16 cellular contexts compared by ENCODE assay signal in genomic region chr12:70663838-70664237, GRCh38. TPM values are rescaled to one million over a fixed set of nuclear protein-coding genes. Genes with fewer than 3 reads are reported as not detected.
DNase-seq lines count a peak whose midpoint lies in the region; ATAC-seq and TF ChIP-seq lines count a peak whose summit lies in the region.
"Had no signal": no experiment of that assay in that cellular context is flagged by ENCODE, and none has a peak within 500 bp of the region (broad histone marks: within the 10 kb centered on the region; RNA-seq: fewer than 3 reads in every experiment).

No MANE protein-coding gene starts in this region.

- DNase-seq in NCI-H1436 (lab: John Stamatoyannopoulos, UW) (peak; percentile 2), NCI-H1436 treated with DMSO at 0.1 percent for 48 hours (lab: John Stamatoyannopoulos, UW) (no peak), Calu3 (no peak), WTC11 (ENCODE audit: low spot score) (no peak), KG1 (lab: John Stamatoyannopoulos, UW) (no peak)
- DNase-seq in activated CD4-positive, alpha-beta T cell treated with anti-CD3 and anti-CD28 coated beads for 48 hours, result no peak
- no peak for DNase-seq in activated naive CD4-positive, alpha-beta T cell (lab: John Stamatoyannopoulos, UW)
- DNase-seq: 8988T; activated CD4-positive, alpha-beta T cell treated with anti-CD3 and anti-CD28 coated beads, Interleukin-2, amount 50 U/mL, for 4 hours; activated naive CD4-positive, alpha-beta T cell treated with anti-CD3 and anti-CD28 coated beads, Interleukin-2, amount 10 ng/mL, durations not matched to agents 7 days and 5 days; EL; NCI-H187 treated with DMSO at 0.1 percent for 48 hours; PC-3; stimulated activated naive CD4-positive, alpha-beta T cell had no signal

- H3K4me3 Mint-ChIP-seq in Calu3 (ENCODE audit: low read depth, unreplicated experiment) (no peak overlapping the region), WTC11 (peak overlapping the region; percentile 60)
- H3K4me3 Mint-ChIP-seq: activated naive CD4-positive, alpha-beta T cell treated with anti-CD3 and anti-CD28 coated beads, Interleukin-2, amount 10 ng/mL, durations not matched to agents 7 days and 5 days; activated T-helper 1 cell treated with anti-CD3 and anti-CD28 coated beads, Interleukin-12 subunit alpha, Interleukin-12 subunit beta, Interleukin-2, Interleukin-4 antibody, amounts not matched to agents 30 ng/mL and 10 ng/mL and 1 ng/mL, durations not matched to agents 14 hours and 24 hours and 36 hours had no signal

- ATAC-seq in WTC11, result peak; percentile 66
- ATAC-seq: PC-3 had no signal

- H3K9ac ChIP-seq in neural cell (ENCODE audit: low read length), result no peak overlapping the region

- no peak overlapping the region for H2AFZ ChIP-seq in neural cell (ENCODE audit: low read depth, low read length)

- no peak for TF ChIP-seq EP300 in neural cell (conservative IDR thresholded peaks at IDR 0.05; ENCODE audit: poor library complexity, severe bottlenecking)

- H3K4me1 Mint-ChIP-seq in Calu3 (ENCODE audit: low read depth, unreplicated experiment) (peaks cover 18% of the 10 kb centered on the region), WTC11 (peaks cover 40% of the 10 kb centered on the region)
- H3K4me1 Mint-ChIP-seq: activated naive CD4-positive, alpha-beta T cell treated with anti-CD3 and anti-CD28 coated beads, Interleukin-2, amount 10 ng/mL, durations not matched to agents 7 days and 5 days had no signal

- BruUV-seq in Calu3 (replicated peaks; lab: Mats Ljungman, UMichigan), result no TSS peak

- no peak overlapping the region for H3K27ac ChIP-seq in neural cell (ENCODE audit: low read length)

- H3K9me2 ChIP-seq in neural cell (ENCODE audit: insufficient read depth, low read length), result no peaks in the 10 kb centered on the region

- H3K27ac Mint-ChIP-seq in Calu3 (ENCODE audit: unreplicated experiment), result peak overlapping the region; percentile 7
- peak overlapping the region; percentile 95 for H3K27ac Mint-ChIP-seq in WTC11
- H3K27ac Mint-ChIP-seq: activated naive CD4-positive, alpha-beta T cell treated with anti-CD3 and anti-CD28 coated beads, Interleukin-2, amount 10 ng/mL, durations not matched to agents 7 days and 5 days; activated T-helper 1 cell treated with anti-CD3 and anti-CD28 coated beads, Interleukin-12 subunit alpha, Interleukin-12 subunit beta, Interleukin-2, Interleukin-4 antibody, amounts not matched to agents 30 ng/mL and 10 ng/mL and 1 ng/mL, durations not matched to agents 14 hours and 24 hours and 36 hours had no signal

- TF ChIP-seq CTCF in Calu3 (IDR thresholded peaks at IDR 0.05; ENCODE audit: unreplicated experiment), result no peak
- TF ChIP-seq CTCF in WTC11 (IDR thresholded peaks at IDR 0.05), result no peak
- TF ChIP-seq CTCF in neural cell (IDR thresholded peaks at IDR 0.05; ENCODE audit: poor library complexity, severe bottlenecking), result no peak

- POLR2A ChIA-PET in WTC11 (lab: Charles Lee), result interaction anchor here (0.8 kb wide), 1 partner anchor 22 kb away, joined by 4 read pairs; no protein-coding TSS in a partner anchor

- no peaks in the 10 kb centered on the region for H3K9me3 ChIP-seq in neural cell (ENCODE audit: low read length)

- H3F3A ChIP-seq in neural cell (ENCODE audit: insufficient read depth, low read length, poor library complexity, severe bottlenecking), result no peaks in the 10 kb centered on the region

- intact Hi-C loops in Calu3 (cut with micrococcal nuclease; ENCODE audit: unreplicated experiment), result no loop called here

- TF ChIP-seq RAD21 in neural cell (conservative IDR thresholded peaks at IDR 0.05), result no peak

- CTCF ChIA-PET in Calu3 (lab: Charles Lee), result no interaction called here
- CTCF ChIA-PET in WTC11 (lab: Charles Lee), result interaction anchor here (1.5 kb wide), 1 partner anchor 73 kb away, joined by 8 read pairs; no protein-coding TSS in a partner anchor

- H3K36me3 ChIP-seq in neural cell (ENCODE audit: insufficient read depth, low read length), result no peaks in the 10 kb centered on the region

- H3K36me3 Mint-ChIP-seq in Calu3 (ENCODE audit: insufficient read depth, unreplicated experiment), result peaks cover 26% of the 10 kb centered on the region
- H3K36me3 Mint-ChIP-seq in WTC11, result 0 out of 2 replicates have a peak, but pooled peaks cover 3% of the 10 kb centered on the region
- H3K36me3 Mint-ChIP-seq: activated naive CD4-positive, alpha-beta T cell treated with anti-CD3 and anti-CD28 coated beads, Interleukin-2, amount 10 ng/mL, durations not matched to agents 7 days and 5 days had no signal

- H3K79me2 ChIP-seq in neural cell (replicated peaks; ENCODE audit: insufficient read depth, low read length), result no peaks in the 10 kb centered on the region

- H3K27me3 ChIP-seq in neural cell (ENCODE audit: insufficient read depth, low read depth, low read length), result no peaks in the 10 kb centered on the region

- peak overlapping the region; percentile 24 for H3K4me3 ChIP-seq in neural cell (ENCODE audit: low read length)

- H4K20me1 ChIP-seq in neural cell (ENCODE audit: insufficient read depth), result no peaks in the 10 kb centered on the region

- H3K4me2 ChIP-seq in neural cell (ENCODE audit: low read length), result no peak overlapping the region

- H3K27me3 Mint-ChIP-seq in Calu3 (ENCODE audit: unreplicated experiment) (no peaks in the 10 kb centered on the region), WTC11 (ENCODE audit: low read depth) (no peaks in the 10 kb centered on the region)
- H3K27me3 Mint-ChIP-seq: activated naive CD4-positive, alpha-beta T cell treated with anti-CD3 and anti-CD28 coated beads, Interleukin-2, amount 10 ng/mL, durations not matched to agents 7 days and 5 days had no signal

- H3K9me3 Mint-ChIP-seq in Calu3 (ENCODE audit: low read depth, unreplicated experiment) (no peaks in the 10 kb centered on the region), WTC11 (peaks cover 9% of the 10 kb centered on the region; the same call in 1 of the 2 replicates)
- H3K9me3 Mint-ChIP-seq: activated naive CD4-positive, alpha-beta T cell treated with anti-CD3 and anti-CD28 coated beads, Interleukin-2, amount 10 ng/mL, durations not matched to agents 7 days and 5 days; activated T-helper 1 cell treated with anti-CD3 and anti-CD28 coated beads, Interleukin-12 subunit alpha, Interleukin-12 subunit beta, Interleukin-2, Interleukin-4 antibody, amounts not matched to agents 30 ng/mL and 10 ng/mL and 1 ng/mL, durations not matched to agents 14 hours and 24 hours and 36 hours had no signal

TF ChIP-seq in WTC11, 78 proteins besides CTCF, POLR2A, EP300 and RAD21 (continues in another document):
- no peak for TF ChIP-seq MYBL2 (CRISPR knock-in tag; IDR thresholded peaks at IDR 0.05)
- TF ChIP-seq, protein P1, sequence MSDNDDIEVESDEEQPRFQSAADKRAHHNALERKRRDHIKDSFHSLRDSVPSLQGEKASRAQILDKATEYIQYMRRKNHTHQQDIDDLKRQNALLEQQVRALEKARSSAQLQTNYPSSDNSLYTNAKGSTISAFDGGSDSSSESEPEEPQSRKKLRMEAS (CRISPR knock-in tag; IDR thresholded peaks at IDR 0.05), result no peak
- TF ChIP-seq TCF7 (CRISPR knock-in tag; IDR thresholded peaks at IDR 0.05; ENCODE audit: low read depth), result no peak
- TF ChIP-seq USF1 (CRISPR knock-in tag; IDR thresholded peaks at IDR 0.05), result no peak
- TF ChIP-seq TEAD4 (CRISPR knock-in tag; IDR thresholded peaks at IDR 0.05), result no peak
- TF ChIP-seq PRRX2 (CRISPR knock-in tag; IDR thresholded peaks at IDR 0.05), result no peak
- no peak for TF ChIP-seq NR3C1 (CRISPR knock-in tag; conservative IDR thresholded peaks at IDR 0.05; ENCODE audit: low read depth)
- TF ChIP-seq JAZF1 (CRISPR knock-in tag; IDR thresholded peaks at IDR 0.05), result no peak
- TF ChIP-seq RELA (CRISPR knock-in tag; IDR thresholded peaks at IDR 0.05; ENCODE audit: borderline replicate concordance), result no peak
- TF ChIP-seq NFE2L1 (CRISPR knock-in tag; IDR thresholded peaks at IDR 0.05), result no peak

TF ChIP-seq in neural cell, 6 proteins besides CTCF, POLR2A, EP300 and RAD21:
- no peak for TF ChIP-seq SMC3 (conservative IDR thresholded peaks at IDR 0.05; ENCODE audit: poor library complexity)
- no peak for TF ChIP-seq TAF1 (IDR thresholded peaks at IDR 0.05; ENCODE audit: low read depth)
- TF ChIP-seq EZH2 (IDR thresholded peaks at IDR 0.05; ENCODE audit: borderline replicate concordance, insufficient read depth, low read length, poor library complexity, severe bottlenecking), result no peak
- no peak for TF ChIP-seq MXI1 (conservative IDR thresholded peaks at IDR 0.05; ENCODE audit: poor library complexity, severe bottlenecking)
- TF ChIP-seq POLR2AphosphoS5 (IDR thresholded peaks at IDR 0.05), result no peak
- no peak for TF ChIP-seq REST (IDR thresholded peaks at IDR 0.05; ENCODE audit: borderline replicate concordance)
TF ChIP-seq in neural cell: peak in this region for 0.

RNA-seq across cellular contexts. Expression of gene PTPRB, which starts 26.6 kb away (rescaled TPM):
- total RNA-seq in Calu3 (2022) (43.2 and 44.5 TPM in 2 replicates), WTC11 (2021) (2.9 to 3.3 TPM (median 3.1 TPM) in 3 replicates)
- 0.26 and 0.32 TPM in 2 replicates for polyA plus RNA-seq in neural cell
- 0.24 and 0.93 TPM in 2 replicates for polyA minus RNA-seq in neural cell
- total RNA-seq: activated T-helper 1 cell treated with anti-CD3 and anti-CD28 coated beads, Interleukin-12 subunit alpha, Interleukin-12 subunit beta, Interleukin-2, Interleukin-4 antibody, amounts not matched to agents 30 ng/mL and 10 ng/mL and 1 ng/mL, durations not matched to agents 14 hours and 24 hours and 36 hours had no signal

Comparison
In these comparisons a context has a peak if more than half of its experiments do, and no peak if none do; other contexts are left out.
1. RNA of gene PTPRB, which starts 26.6 kb away (total RNA-seq): 43.2 to 44.5 TPM in Calu3; 2.9 to 3.3 TPM in WTC11; every median in the first group is over 10 times any median in the second.